ENCODE assay signal across 11 cellular contexts in genomic region chr1:9437931-9438330, GRCh38.
DNase-seq lines count a peak whose midpoint lies in the region; ATAC-seq, FAIRE-seq and TF ChIP-seq lines count a peak whose summit lies in the region.
"Had no signal": no experiment of that assay in that cellular context is flagged by ENCODE, and none has a peak within 500 bp of the region (broad histone marks: within the 10 kb centered on the region; RNA-seq: fewer than 3 reads in every experiment).

No MANE protein-coding gene starts in this region.

- intact Hi-C loops in left colon (cut with DNase I, micrococcal nuclease) = no loop called here

- no peak for FAIRE-seq in HTR-8/SVneo (lab: Jason Lieb, UNC)

- TF ChIP-seq CTCF in cardiac fibroblast (IDR thresholded peaks at IDR 0.05; ENCODE audit: low read depth, low read length) = no peak

- ATAC-seq in left colon (no peak), HG02759 (IDR thresholded peaks at IDR 0.05; ENCODE audit: unreplicated experiment) (no peak)
- ATAC-seq: T-helper 17 cell had no signal

- no peaks in the 10 kb centered on the region for H3K9me3 ChIP-seq in skeletal muscle satellite cell (replicated peaks; ENCODE audit: low read length)

- H3K4me2 ChIP-seq in skeletal muscle satellite cell (ENCODE audit: low read length) = peak overlapping the region; percentile 73

- DNase-seq in HK-2 (ENCODE audit: unreplicated experiment) (peak; percentile 58), cardiac fibroblast (ENCODE audit: low read depth in 2 of 2) (peak; percentile 38 to 73), left colon (peak; percentile 34 to 45), NCI-H2171 treated with DMSO at 0.1 percent for 48 hours (lab: John Stamatoyannopoulos, UW) (no peak), HTR-8/SVneo (ENCODE audit: insufficient read length, low spot score) (no peak)
- DNase-seq in activated CD4-positive, alpha-beta T cell treated with anti-CD3 and anti-CD28 coated beads, Interleukin-2, amount 50 U/mL, for 48 hours = no peak
- DNase-seq: activated effector memory CD4-positive, alpha-beta T cell treated with anti-CD3 and anti-CD28 coated beads, Interleukin-2, amount 50 U/mL, for 16 hours; DND-41; T-helper 17 cell had no signal

- peaks cover 18% of the 10 kb centered on the region for H3K4me1 ChIP-seq in skeletal muscle satellite cell (ENCODE audit: control insufficient read depth, insufficient read depth, low read length)

- H3K36me3 ChIP-seq in skeletal muscle satellite cell (ENCODE audit: insufficient read depth, low read length) = no peaks in the 10 kb centered on the region

- no peak overlapping the region for H3K9ac ChIP-seq in skeletal muscle satellite cell (ENCODE audit: low read depth, low read length)

- H3K4me3 ChIP-seq in cardiac fibroblast (replicated peaks in 1 of 2; ENCODE audit: low read depth in 2 of 2, low read length in 2 of 2) = no peak overlapping the region
- no peak overlapping the region for H3K4me3 ChIP-seq in skeletal muscle satellite cell (ENCODE audit: low read length)

- peaks cover 8% of the 10 kb centered on the region for H3K27me3 ChIP-seq in skeletal muscle satellite cell (ENCODE audit: control insufficient read depth, insufficient read depth, low read length)

Comparison
In these comparisons a context has a peak if more than half of its experiments do, and no peak if none do; other contexts are left out.
1. DNase-seq: peak in HK-2 (single experiment), cardiac fibroblast (2 of 2) and left colon (2 of 2); none in NCI-H2171 treated with DMSO at 0.1 percent for 48 hours (single experiment), HTR-8/SVneo (single experiment) and activated CD4-positive, alpha-beta T cell treated with anti-CD3 and anti-CD28 coated beads, Interleukin-2, amount 50 U/mL, for 48 hours (0 of 2).